Comparison of ENCODE assay signal across 1 cellular context in genomic region chr11:46718155-46719019, GRCh38.
TF ChIP-seq lines count a peak whose summit lies in the region.

No MANE protein-coding gene starts in this region.

TF ChIP-seq in HepG2, 621 proteins besides CTCF, POLR2A, EP300 and RAD21 (continued from another document and continues in another):
- TF ChIP-seq ATRX (CRISPR knock-in tag; IDR thresholded peaks at IDR 0.05; ENCODE audit: borderline replicate concordance): no peak
- TF ChIP-seq EHMT2 (IDR thresholded peaks at IDR 0.05; ENCODE audit: borderline replicate concordance, low read depth, low read length): peak; percentile 75; the same call in 1 of the 2 replicates
- TF ChIP-seq SP4 (CRISPR knock-in tag; IDR thresholded peaks at IDR 0.05): peak; percentile 78
- peak; percentile 89 for TF ChIP-seq RNF219 (CRISPR knock-in tag; IDR thresholded peaks at IDR 0.05)
- TF ChIP-seq ZNF589 (CRISPR knock-in tag; conservative IDR thresholded peaks at IDR 0.05): no peak; the same call in 1 of the 2 replicates
- TF ChIP-seq, protein P1, sequence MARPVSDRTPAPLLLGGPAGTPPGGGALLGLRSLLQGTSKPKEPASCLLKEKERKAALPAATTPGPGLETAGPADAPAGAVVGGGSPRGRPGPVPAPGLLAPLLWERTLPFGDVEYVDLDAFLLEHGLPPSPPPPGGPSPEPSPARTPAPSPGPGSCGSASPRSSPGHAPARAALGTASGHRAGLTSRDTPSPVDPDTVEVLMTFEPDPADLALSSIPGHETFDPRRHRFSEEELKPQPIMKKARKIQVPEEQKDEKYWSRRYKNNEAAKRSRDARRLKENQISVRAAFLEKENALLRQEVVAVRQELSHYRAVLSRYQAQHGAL (CRISPR knock-in tag; IDR thresholded peaks at IDR 0.05; ENCODE audit: not compliant biosample characterization): no peak
- TF ChIP-seq ZMYM4 (CRISPR knock-in tag; IDR thresholded peaks at IDR 0.05): peak; percentile 87
- peak; percentile 96 for TF ChIP-seq RARA (CRISPR knock-in tag; IDR thresholded peaks at IDR 0.05)
- TF ChIP-seq, protein P2, sequence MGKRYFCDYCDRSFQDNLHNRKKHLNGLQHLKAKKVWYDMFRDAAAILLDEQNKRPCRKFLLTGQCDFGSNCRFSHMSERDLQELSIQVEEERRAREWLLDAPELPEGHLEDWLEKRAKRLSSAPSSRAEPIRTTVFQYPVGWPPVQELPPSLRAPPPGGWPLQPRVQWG (CRISPR knock-in tag; IDR thresholded peaks at IDR 0.05; ENCODE audit: borderline replicate concordance, low read depth): no peak
- TF ChIP-seq ZNF274 (CRISPR knock-in tag; IDR thresholded peaks at IDR 0.05): peak; percentile 60; the same call in 1 of the 2 replicates
- no peak for TF ChIP-seq MTERF4 (CRISPR knock-in tag; IDR thresholded peaks at IDR 0.05)
- TF ChIP-seq HOXD1 (CRISPR knock-in tag; IDR thresholded peaks at IDR 0.05): peak; percentile 89
- peak; percentile 79; the same call in 1 of the 2 replicates for TF ChIP-seq ZNF614 (CRISPR knock-in tag; IDR thresholded peaks at IDR 0.05; ENCODE audit: borderline replicate concordance)
- TF ChIP-seq SP140L (CRISPR knock-in tag; IDR thresholded peaks at IDR 0.05; ENCODE audit: borderline replicate concordance): 0 out of 2 replicates have a peak, but pooled peaks have one; percentile 54
- peak; percentile 50; the same call in 1 of the 2 replicates for TF ChIP-seq MTF2 (CRISPR knock-in tag; IDR thresholded peaks at IDR 0.05; ENCODE audit: borderline replicate concordance)
- TF ChIP-seq RXRA (CRISPR knock-in tag; IDR thresholded peaks at IDR 0.05): peak; percentile 98
- peak; percentile 47; the same call in 1 of the 2 replicates for TF ChIP-seq ETS1 (CRISPR knock-in tag; IDR thresholded peaks at IDR 0.05)
- no peak for TF ChIP-seq FOXM1 (CRISPR knock-in tag; IDR thresholded peaks at IDR 0.05)
- no peak for TF ChIP-seq ZNF484 (CRISPR knock-in tag; IDR thresholded peaks at IDR 0.05; ENCODE audit: borderline replicate concordance, low read depth)
- no peak for TF ChIP-seq LCORL (IDR thresholded peaks at IDR 0.05)
- peak; percentile 100 for TF ChIP-seq LCORL (CRISPR knock-in tag; IDR thresholded peaks at IDR 0.05)
- TF ChIP-seq ZFY (CRISPR knock-in tag; IDR thresholded peaks at IDR 0.05): peak; percentile 84
- TF ChIP-seq ZNF724P (CRISPR knock-in tag; IDR thresholded peaks at IDR 0.05; ENCODE audit: borderline replicate concordance): 0 out of 2 replicates have a peak, but pooled peaks have one; percentile 68
- TF ChIP-seq ZNF615 (CRISPR knock-in tag; IDR thresholded peaks at IDR 0.05; ENCODE audit: borderline replicate concordance): 0 out of 2 replicates have a peak, but pooled peaks have one; percentile 69
- peak; percentile 96 for TF ChIP-seq ZNF331 (CRISPR knock-in tag; IDR thresholded peaks at IDR 0.05)
- TF ChIP-seq TMF1 (CRISPR knock-in tag; IDR thresholded peaks at IDR 0.05; ENCODE audit: low read depth): 0 out of 2 replicates have a peak, but pooled peaks have one; percentile 27
- TF ChIP-seq ZNF761 (CRISPR knock-in tag; conservative IDR thresholded peaks at IDR 0.05): no peak; the same call in 1 of the 2 replicates
- no peak for TF ChIP-seq ATF1 (CRISPR knock-in tag; IDR thresholded peaks at IDR 0.05)
- TF ChIP-seq ZBTB46 (CRISPR knock-in tag; IDR thresholded peaks at IDR 0.05; ENCODE audit: borderline replicate concordance): no peak
- no peak for TF ChIP-seq ZNF101 (CRISPR knock-in tag; IDR thresholded peaks at IDR 0.05; ENCODE audit: borderline replicate concordance, low read depth)
- TF ChIP-seq REPIN1 (CRISPR knock-in tag; IDR thresholded peaks at IDR 0.05; ENCODE audit: borderline replicate concordance, low read depth): peak; percentile 84; the same call in 1 of the 2 replicates
- TF ChIP-seq ZNF619 (CRISPR knock-in tag; IDR thresholded peaks at IDR 0.05): peak; percentile 73; the same call in 1 of the 2 replicates
- TF ChIP-seq HNRNPK (IDR thresholded peaks at IDR 0.05; ENCODE audit: low read depth, low read length, poor library complexity, severe bottlenecking): no peak
- no peak for TF ChIP-seq ZC3H4 (CRISPR knock-in tag; IDR thresholded peaks at IDR 0.05; ENCODE audit: borderline replicate concordance)
- TF ChIP-seq GABPA (IDR thresholded peaks at IDR 0.05; ENCODE audit: low read depth, low read length): peak; percentile 25; the same call in 1 of the 2 replicates
- TF ChIP-seq GABPA (CRISPR knock-in tag; IDR thresholded peaks at IDR 0.05; ENCODE audit: low read depth): peak; percentile 86
- no peak for TF ChIP-seq PCBP1 (IDR thresholded peaks at IDR 0.05; ENCODE audit: borderline replicate concordance, low read depth, low read length)
- peak; percentile 23; the same call in 1 of the 2 replicates for TF ChIP-seq DNMT3B (CRISPR knock-in tag; conservative IDR thresholded peaks at IDR 0.05)
- no peak for TF ChIP-seq MTA3 (CRISPR knock-in tag; IDR thresholded peaks at IDR 0.05)
- TF ChIP-seq TBX2 (CRISPR knock-in tag; IDR thresholded peaks at IDR 0.05; ENCODE audit: borderline replicate concordance): peak; percentile 95
- peak; percentile 34; the same call in 1 of the 2 replicates for TF ChIP-seq FOXJ3 (CRISPR knock-in tag; IDR thresholded peaks at IDR 0.05; ENCODE audit: borderline replicate concordance)
- peak; percentile 36; the same call in 1 of the 2 replicates for TF ChIP-seq SMAD1 (CRISPR knock-in tag; IDR thresholded peaks at IDR 0.05; ENCODE audit: borderline replicate concordance, low read depth)
- TF ChIP-seq YEATS4 (CRISPR knock-in tag; IDR thresholded peaks at IDR 0.05; ENCODE audit: borderline replicate concordance): peak; percentile 81
- no peak for TF ChIP-seq RBAK (CRISPR knock-in tag; IDR thresholded peaks at IDR 0.05)
- peak; percentile 55; the same call in 1 of the 2 replicates for TF ChIP-seq SSRP1 (CRISPR knock-in tag; IDR thresholded peaks at IDR 0.05)
- peak; percentile 90 for TF ChIP-seq NAIF1 (CRISPR knock-in tag; IDR thresholded peaks at IDR 0.05; ENCODE audit: borderline replicate concordance)
- peak; percentile 77 for TF ChIP-seq FOSL2 (CRISPR knock-in tag; IDR thresholded peaks at IDR 0.05)
- peak; percentile 91; the same call in 1 of the 2 replicates for TF ChIP-seq ZBTB20 (CRISPR knock-in tag; IDR thresholded peaks at IDR 0.05; ENCODE audit: borderline replicate concordance, low read depth)
- TF ChIP-seq CBX5 (CRISPR knock-in tag; IDR thresholded peaks at IDR 0.05; ENCODE audit: borderline replicate concordance): no peak; the same call in 1 of the 2 replicates
- 0 out of 2 replicates have a peak, but pooled peaks have one; percentile 50 for TF ChIP-seq ZNF784 (CRISPR knock-in tag; IDR thresholded peaks at IDR 0.05; ENCODE audit: borderline replicate concordance)
- no peak for TF ChIP-seq SCMH1 (CRISPR knock-in tag; IDR thresholded peaks at IDR 0.05; ENCODE audit: borderline replicate concordance)
- TF ChIP-seq ZNF510 (CRISPR knock-in tag; IDR thresholded peaks at IDR 0.05; ENCODE audit: low read depth): no peak
- TF ChIP-seq ZNF609 (CRISPR knock-in tag; IDR thresholded peaks at IDR 0.05; ENCODE audit: borderline replicate concordance): peak; percentile 95
- no peak for TF ChIP-seq BRF2 (CRISPR knock-in tag; IDR thresholded peaks at IDR 0.05)
- no peak for TF ChIP-seq KLF13 (CRISPR knock-in tag; IDR thresholded peaks at IDR 0.05)
- no peak for TF ChIP-seq HMGA1 (CRISPR knock-in tag; conservative IDR thresholded peaks at IDR 0.05)
- no peak for TF ChIP-seq ZNF879 (CRISPR knock-in tag; IDR thresholded peaks at IDR 0.05)
- TF ChIP-seq FOXA3 (CRISPR knock-in tag; IDR thresholded peaks at IDR 0.05): peak; percentile 96
- TF ChIP-seq POLR2AphosphoS5 (IDR thresholded peaks at IDR 0.05; ENCODE audit: low read depth, low read length): peak; percentile 72
